30 cellular contexts compared by ENCODE assay signal in genomic region chr7:101123703-101124068, GRCh38. TPM values are rescaled to one million over a fixed set of nuclear protein-coding genes. Genes with fewer than 3 reads are reported as not detected.
A peak's percentile ranks its signal among the peaks of the same experiment; 100 is the strongest.
DNase-seq lines count a peak whose midpoint lies in the region; ATAC-seq and TF ChIP-seq lines count a peak whose summit lies in the region.
"Had no signal": no experiment of that assay in that cellular context is flagged by ENCODE, and none has a peak within 500 bp of the region (broad histone marks: within the 10 kb centered on the region; RNA-seq: fewer than 3 reads in every experiment).

No MANE protein-coding gene starts in this region.

- H3F3A ChIP-seq in GM23248 (ENCODE audit: insufficient read depth): peaks cover 78% of the 10 kb centered on the region

- no peaks in the 10 kb centered on the region for H3K9me3 ChIP-seq in GM23248 (ENCODE audit: low read depth)
- H3K9me3 ChIP-seq in ascending aorta: no peaks in the 10 kb centered on the region
- no peaks in the 10 kb centered on the region for H3K9me3 ChIP-seq in right lobe of liver
- H3K9me3 ChIP-seq in skeletal muscle satellite cell (replicated peaks; ENCODE audit: low read length): no peaks in the 10 kb centered on the region
- H3K9me3 ChIP-seq: mucosa of descending colon, psoas muscle had no signal

- H3K9me3 Mint-ChIP-seq in natural killer cell treated with Interleukin-12 subunit alpha and Interleukin-12 subunit beta and Interleukin-15 and Interleukin-18, amount 100 ng/mL, for 72 hours: no peaks in the 10 kb centered on the region
- H3K9me3 Mint-ChIP-seq: activated T-helper 17 cell treated with anti-CD3 and anti-CD28 coated beads, Interleukin-2, amount 50 U/mL, for 72 hours; stimulated activated memory B cell treated with anti-CD40 and anti-IgM and Interleukin-4, amounts not matched to agents 10 μg/mL and 1 μg/mL and 100 μg/mL, for 72 hours; T-cell had no signal

- H3K9me2 ChIP-seq in GM23248 (ENCODE audit: insufficient read depth): no peaks in the 10 kb centered on the region

- TF ChIP-seq POLR2A in right lobe of liver (IDR thresholded peaks at IDR 0.05): no peak

- H2AFZ ChIP-seq in GM23248: no peak overlapping the region

- peaks cover 21 to 29% of the 10 kb centered on the region in 2 donors for H3K27me3 Mint-ChIP-seq in natural killer cell treated with Interleukin-12 subunit alpha and Interleukin-12 subunit beta and Interleukin-15 and Interleukin-18, amount 100 ng/mL, for 72 hours

- peaks cover 25% of the 10 kb centered on the region for H3K79me2 ChIP-seq in GM23248 (ENCODE audit: insufficient read depth)

- H3K4me3 ChIP-seq in GM23248: no peak overlapping the region
- H3K4me3 ChIP-seq in ascending aorta: no peak overlapping the region
- H3K4me3 ChIP-seq in right lobe of liver: no peak overlapping the region
- no peak overlapping the region for H3K4me3 ChIP-seq in skeletal muscle satellite cell (ENCODE audit: low read length)
- H3K4me3 ChIP-seq: mucosa of descending colon, psoas muscle had no signal

- H3K27ac Mint-ChIP-seq in natural killer cell treated with Interleukin-12 subunit alpha and Interleukin-12 subunit beta and Interleukin-15 and Interleukin-18, amount 100 ng/mL, for 72 hours: no peak overlapping the region
- H3K27ac Mint-ChIP-seq: activated naive CD8-positive, alpha-beta T cell; stimulated activated memory B cell treated with anti-CD40 and anti-IgM and Interleukin-4, amounts not matched to agents 10 μg/mL and 1 μg/mL and 100 μg/mL, for 72 hours; T-cell had no signal

- ATAC-seq in right lobe of liver: no peak
- no peak for ATAC-seq in natural killer cell treated with Interleukin-12 subunit alpha and Interleukin-12 subunit beta and Interleukin-15 and Interleukin-18, amount 100 ng/mL, for 72 hours
- ATAC-seq: activated T-helper 17 cell treated with anti-CD3 and anti-CD28 coated beads, Interleukin-2, amount 50 U/mL, for 72 hours; foreskin keratinocyte; left lobe of liver; mucosa of descending colon; psoas muscle; stimulated activated memory B cell treated with anti-CD40 and anti-IgM and Interleukin-4, amounts not matched to agents 10 μg/mL and 1 μg/mL and 100 μg/mL, for 72 hours; T-cell had no signal

- H3K4me2 ChIP-seq in GM23248 (ENCODE audit: unreplicated experiment) (no peak overlapping the region), skeletal muscle satellite cell (ENCODE audit: low read length) (no peak overlapping the region)

- intact Hi-C loops in ascending aorta (cut with DNase I): no loop called here
- intact Hi-C loops in right lobe of liver (cut with DNase I): no loop called here

- H3K4me1 Mint-ChIP-seq in natural killer cell treated with Interleukin-12 subunit alpha and Interleukin-12 subunit beta and Interleukin-15 and Interleukin-18, amount 100 ng/mL, for 72 hours (ENCODE audit: low read depth in 2 of 2): peaks cover 47 to 49% of the 10 kb centered on the region in 2 donors

- H3K36me3 ChIP-seq in GM23248 (ENCODE audit: low read depth): peaks cover 14% of the 10 kb centered on the region; the same call in 1 of the 2 replicates
- peaks cover 0 to 9% of the 10 kb centered on the region in 2 donors for H3K36me3 ChIP-seq in ascending aorta
- no peaks in the 10 kb centered on the region for H3K36me3 ChIP-seq in right lobe of liver
- peaks cover 16% of the 10 kb centered on the region for H3K36me3 ChIP-seq in skeletal muscle satellite cell (ENCODE audit: insufficient read depth, low read length)

- H3K4me3 Mint-ChIP-seq in natural killer cell treated with Interleukin-12 subunit alpha and Interleukin-12 subunit beta and Interleukin-15 and Interleukin-18, amount 100 ng/mL, for 72 hours: no peak overlapping the region
- H3K4me3 Mint-ChIP-seq: activated naive CD8-positive, alpha-beta T cell; activated T-helper 17 cell treated with anti-CD3 and anti-CD28 coated beads, Interleukin-2, amount 50 U/mL, for 72 hours; H9; stimulated activated memory B cell treated with anti-CD40 and anti-IgM and Interleukin-4, amounts not matched to agents 10 μg/mL and 1 μg/mL and 100 μg/mL, for 72 hours; T-cell had no signal

- H3K36me3 Mint-ChIP-seq in natural killer cell treated with Interleukin-12 subunit alpha and Interleukin-12 subunit beta and Interleukin-15 and Interleukin-18, amount 100 ng/mL, for 72 hours: no peaks in the 10 kb centered on the region
- H3K36me3 Mint-ChIP-seq: activated naive CD8-positive, alpha-beta T cell; stimulated activated memory B cell treated with anti-CD40 and anti-IgM and Interleukin-4, amounts not matched to agents 10 μg/mL and 1 μg/mL and 100 μg/mL, for 72 hours; T-cell had no signal

- H3K4me1 ChIP-seq in GM23248 (ENCODE audit: insufficient read depth): peaks cover 56% of the 10 kb centered on the region
- peaks cover 18 to 75% of the 10 kb centered on the region in 2 donors for H3K4me1 ChIP-seq in ascending aorta
- peaks cover 0 to 61% (median 27%) of the 10 kb centered on the region in 4 donors for H3K4me1 ChIP-seq in right lobe of liver
- H3K4me1 ChIP-seq in skeletal muscle satellite cell (ENCODE audit: control insufficient read depth, insufficient read depth, low read length): peaks cover 75% of the 10 kb centered on the region

- TF ChIP-seq CTCF in ascending aorta (IDR thresholded peaks at IDR 0.05): no peak
- no peak for TF ChIP-seq CTCF in right lobe of liver (IDR thresholded peaks at IDR 0.05)
- no peak for TF ChIP-seq CTCF in GM20000 (IDR thresholded peaks at IDR 0.05; ENCODE audit: extremely low read depth, missing control alignments)

- H4K20me1 ChIP-seq in GM23248 (ENCODE audit: insufficient read depth): no peaks in the 10 kb centered on the region

- WGBS in GM23248 (ENCODE audit: low coverage in 1 of 2, low lambda C conversion rate in 2 of 2, missing lambda C conversion rate in 2 of 2), 2 experiments: 96% methylated on average over 3 of the region's 3 CpGs
- 44% methylated on average over 2 of the region's 3 CpGs for WGBS in right lobe of liver (ENCODE audit: insufficient coverage, low coverage, low lambda C conversion rate, missing lambda C conversion rate)

- no peak overlapping the region; the same call in 1 of the 2 replicates for H3K9ac ChIP-seq in GM23248
- H3K9ac ChIP-seq in skeletal muscle satellite cell (ENCODE audit: low read depth, low read length): peak overlapping the region; percentile 82

- DNase-seq in GM23248: no peak
- no peak for DNase-seq in ascending aorta (ENCODE audit: low spot score in 2 of 2)
- no peak for DNase-seq in right lobe of liver
- DNase-seq in RKO (ENCODE audit: low spot score): no peak
- DNase-seq in natural killer cell treated with Interleukin-12 subunit alpha and Interleukin-12 subunit beta and Interleukin-15 and Interleukin-18, amount 100 ng/mL, for 72 hours (ENCODE audit: low spot score): no peak
- DNase-seq in GM20000 (ENCODE audit: low spot score): no peak
- no peak for DNase-seq in NOMO-1 (lab: John Stamatoyannopoulos, UW; ENCODE audit: unreplicated experiment in 2 of 2)
- DNase-seq: activated CD4-positive, alpha-beta T cell treated with anti-CD3 and anti-CD28 coated beads, Interleukin-2, amount 50 U/mL, for 4 hours; activated CD4-positive, CD25-positive, alpha-beta regulatory T cell; activated CD8-positive, alpha-beta memory T cell treated with anti-CD3 and anti-CD28 coated beads, Interleukin-2, amount 50 U/mL, for 4 hours; effector CD4-positive, alpha-beta T cell; erythroblast; foreskin keratinocyte; H9; mucosa of descending colon; NCI-H1092 treated with DMSO at 0.1 percent for 48 hours; NCI-H2029 treated with DMSO at 0.1 percent for 48 hours; NCI-H345; NCI-H82; psoas muscle; SIG-M5; stimulated activated CD4-positive, alpha-beta T cell treated with anti-CD3 and anti-CD28 coated beads, Interleukin-4, amount 100 ng/mL, for 1 hour; T-cell had no signal

- H3K27ac ChIP-seq in GM23248: peak overlapping the region; percentile 98
- peak overlapping the region; percentile 96 to 98 for H3K27ac ChIP-seq in ascending aorta
- peak overlapping the region; percentile 84 to 95 (median 84) for H3K27ac ChIP-seq in right lobe of liver
- H3K27ac ChIP-seq: HL-60 had no signal

- in situ Hi-C loops in GM23248 (cut with MboI): no loop called here

- H3K27me3 ChIP-seq in GM23248 (replicated peaks; ENCODE audit: insufficient read depth) (no peaks in the 10 kb centered on the region), ascending aorta (no peaks in the 10 kb centered on the region), right lobe of liver (no peaks in the 10 kb centered on the region), skeletal muscle satellite cell (ENCODE audit: control insufficient read depth, insufficient read depth, low read length) (no peaks in the 10 kb centered on the region)
- H3K27me3 ChIP-seq: foreskin keratinocyte had no signal

RNA-seq across cellular contexts. Expression of gene SERPINE1, which starts 3.2 kb away (rescaled TPM):
- 1,900 and 2,000 TPM in 2 replicates for total RNA-seq in GM23248 (2014; rRNA removed; shearing (Covaris generic))
- polyA plus RNA-seq in GM23248 (2016; fragmentation: Nextera tagmentation; extraction: Ambion mirVana): 1,537 and 1,563 TPM in 2 replicates
- 1,267 TPM for total RNA-seq in ascending aorta
- 100 to 1,000 TPM in 3 of 6 experiments, 10 to 100 TPM in 2, 1 to 10 TPM in 1; 5.4 to 497 (median 98.6) TPM for total RNA-seq in right lobe of liver
- total RNA-seq in skeletal muscle satellite cell (2012; rRNA removed): 1,333 and 2,370 TPM in 2 replicates
- total RNA-seq in natural killer cell treated with Interleukin-12 subunit alpha and Interleukin-12 subunit beta and Interleukin-15 and Interleukin-18, amount 100 ng/mL, for 72 hours: not detected

RNA-seq across cellular contexts. Expression of gene AP1S1, which starts 30.6 kb away (rescaled TPM):
- 198 and 236 TPM in 2 replicates for total RNA-seq in GM23248 (2014; rRNA removed; shearing (Covaris generic))
- polyA plus RNA-seq in GM23248 (2016; fragmentation: Nextera tagmentation; extraction: Ambion mirVana): 37.4 and 38.2 TPM in 2 replicates
- total RNA-seq in ascending aorta (77.4 TPM), right lobe of liver (10 to 100 TPM; 24.0 to 56.5 (median 26.4) TPM)
- total RNA-seq in skeletal muscle satellite cell (2012; rRNA removed): 160 and 168 TPM in 2 replicates
- 10 to 100 TPM; 30.9 to 39.4 TPM for total RNA-seq in natural killer cell treated with Interleukin-12 subunit alpha and Interleukin-12 subunit beta and Interleukin-15 and Interleukin-18, amount 100 ng/mL, for 72 hours

RNA-seq across cellular contexts. Expression of gene TRIM56, which starts 38.4 kb away (rescaled TPM):
- 10.3 and 11.0 TPM in 2 replicates for total RNA-seq in GM23248 (2014; rRNA removed; shearing (Covaris generic))
- 8.8 and 9.2 TPM in 2 replicates for polyA plus RNA-seq in GM23248 (2016; fragmentation: Nextera tagmentation; extraction: Ambion mirVana)
- total RNA-seq in ascending aorta (29.6 TPM), right lobe of liver (10 to 100 TPM in 5 of 6 experiments, 1 to 10 TPM in 1; 9.2 to 19.7 (median 17.6) TPM)
- 8.3 and 8.4 TPM in 2 replicates for total RNA-seq in skeletal muscle satellite cell (2012; rRNA removed)
- 10 to 100 TPM; 54.8 to 73.7 TPM for total RNA-seq in natural killer cell treated with Interleukin-12 subunit alpha and Interleukin-12 subunit beta and Interleukin-15 and Interleukin-18, amount 100 ng/mL, for 72 hours

RNA-seq across cellular contexts. Expression of gene VGF, which starts 41.7 kb away (rescaled TPM):
- total RNA-seq in GM23248 (2014; rRNA removed; shearing (Covaris generic)): 0.89 TPM in 1 of 2 replicates, not detected in the other
- 0.11 TPM in 1 of 2 replicates, not detected in the other for polyA plus RNA-seq in GM23248 (2016; fragmentation: Nextera tagmentation; extraction: Ambion mirVana)
- not detected for total RNA-seq in ascending aorta
- not detected for total RNA-seq in right lobe of liver
- 0.22 and 2.8 TPM in 2 replicates for total RNA-seq in skeletal muscle satellite cell (2012; rRNA removed)
- total RNA-seq in natural killer cell treated with Interleukin-12 subunit alpha and Interleukin-12 subunit beta and Interleukin-15 and Interleukin-18, amount 100 ng/mL, for 72 hours: under 1 TPM in 1 of 2 donors, not detected in 1; 0.31 TPM
- total RNA-seq: left lobe of liver, T-cell had no signal
- polyA plus RNA-seq: CD14-positive monocyte had no signal

RNA-seq across cellular contexts. Expression of gene NAT16, which starts 56.4 kb away (rescaled TPM):
- not detected in 2 replicates for total RNA-seq in GM23248 (2014; rRNA removed; shearing (Covaris generic))
- polyA plus RNA-seq in GM23248 (2016; fragmentation: Nextera tagmentation; extraction: Ambion mirVana): not detected in 2 replicates
- total RNA-seq in ascending aorta: not detected
- total RNA-seq in right lobe of liver: not detected
- not detected in 2 replicates for total RNA-seq in skeletal muscle satellite cell (2012; rRNA removed)
- not detected for total RNA-seq in natural killer cell treated with Interleukin-12 subunit alpha and Interleukin-12 subunit beta and Interleukin-15 and Interleukin-18, amount 100 ng/mL, for 72 hours
- total RNA-seq: activated T-helper 17 cell treated with anti-CD3 and anti-CD28 coated beads, Interleukin-2, amount 50 U/mL, for 72 hours; foreskin keratinocyte; left lobe of liver; mucosa of descending colon; psoas muscle; T-cell had no signal
- polyA plus RNA-seq: CD14-positive monocyte, foreskin keratinocyte had no signal

Comparison
In these comparisons a context has a peak if more than half of its experiments do, and no peak if none do; other contexts are left out.
1. RNA of gene SERPINE1, which starts 3.2 kb away (total RNA-seq): 1,900 to 2,000 TPM in GM23248, 1,267 TPM in ascending aorta (single experiment) and 5.4 to 497 TPM in right lobe of liver; not detected in natural killer cell treated with Interleukin-12 subunit alpha and Interleukin-12 subunit beta and Interleukin-15 and Interleukin-18, amount 100 ng/mL, for 72 hours; every median in the first group is over 4 times any median in the second.
2. Peak in every context shown above with its lines, with median percentiles within 50 percentile points of each other: H3K27ac ChIP-seq.